8 cellular contexts compared by ENCODE assay signal in the genomic region with DNA sequence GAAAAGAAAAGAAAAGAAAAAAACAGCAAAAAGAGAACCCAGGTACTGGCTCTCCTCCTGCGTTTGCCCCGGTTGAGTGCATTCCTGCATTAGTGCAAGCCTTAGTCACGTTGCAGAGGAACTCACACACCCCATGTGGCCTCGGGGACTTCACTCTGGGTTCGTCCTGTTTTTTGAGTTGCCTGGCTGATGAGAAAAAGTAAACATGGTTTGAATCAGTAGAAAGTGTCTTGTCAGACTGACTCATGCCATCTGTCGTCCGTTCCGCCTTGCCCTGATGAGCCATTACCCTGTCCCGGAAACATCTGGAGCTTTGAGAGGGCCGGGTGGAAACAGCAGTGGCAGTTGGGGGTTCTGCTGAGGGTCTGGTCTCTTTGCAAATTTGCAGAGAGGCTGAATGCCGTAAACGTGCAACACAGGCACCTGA. TPM values are rescaled to one million over a fixed set of nuclear protein-coding genes. Genes with fewer than 3 reads are reported as not detected.
DNase-seq lines count a peak whose midpoint lies in the region; ATAC-seq, FAIRE-seq and TF ChIP-seq lines count a peak whose summit lies in the region.

No MANE protein-coding gene starts in this region.

- no peaks in the 10 kb centered on the region for H3K36me3 ChIP-seq in Karpas-422 (ENCODE audit: insufficient read depth, low read length)
- H3K36me3 ChIP-seq in left ventricle myocardium inferior: peaks cover 11% of the 10 kb centered on the region
- no peaks in the 10 kb centered on the region for H3K36me3 ChIP-seq in small intestine (ENCODE audit: control insufficient read depth in 2 of 2, insufficient read depth in 2 of 2, low read length in 2 of 2)

- peak overlapping the region; percentile 67; the same call in 1 of the 2 replicates for H2AFZ ChIP-seq in Karpas-422 (ENCODE audit: low read length)

- H3K4me3 ChIP-seq in Karpas-422 (ENCODE audit: low read length) (peak overlapping the region; percentile 40), left ventricle myocardium inferior (peak overlapping the region; percentile 8), small intestine (ENCODE audit: low read depth in 1 of 2, low read length in 2 of 2) (no peak overlapping the region)

- intact Hi-C loops in left ventricle myocardium inferior (cut with micrococcal nuclease): no loop called here

- H3K79me2 ChIP-seq in Karpas-422 (ENCODE audit: low read length): no peaks in the 10 kb centered on the region

- WGBS in small intestine, 3 donors: 20 to 37% (median 29%) methylated on average over 12 of the region's 12 CpGs

- FAIRE-seq in small intestine (lab: Jason Lieb, UNC): no peak

- H3K9ac ChIP-seq in Karpas-422 (ENCODE audit: low read length): peak overlapping the region; percentile 54

- ATAC-seq in GM21786 (IDR thresholded peaks at IDR 0.05; ENCODE audit: unreplicated experiment): peak; percentile 91

- H3K4me1 ChIP-seq in Karpas-422 (ENCODE audit: low read length) (peaks cover 42% of the 10 kb centered on the region), left ventricle myocardium inferior (peaks cover 93% of the 10 kb centered on the region), small intestine (ENCODE audit: control insufficient read depth in 2 of 2, insufficient read depth in 1 of 2, low read depth in 1 of 2, low read length in 1 of 2) (peaks cover 5 to 18% of the 10 kb centered on the region in 2 donors)

- H3K9me3 ChIP-seq in Karpas-422 (ENCODE audit: low read length) (no peaks in the 10 kb centered on the region), left ventricle myocardium inferior (replicated peaks) (no peaks in the 10 kb centered on the region), small intestine (ENCODE audit: control insufficient read depth, low read depth) (no peaks in the 10 kb centered on the region)

- H3K9me2 ChIP-seq in Karpas-422 (replicated peaks; ENCODE audit: insufficient read depth, low read length): no peaks in the 10 kb centered on the region

- DNase-seq in Daoy (ENCODE audit: low read depth) (peak; percentile 85), Karpas-422 (peak; percentile 81), left ventricle myocardium inferior (peak; percentile 42), small intestine (peak; percentile 55), NCI-H774 (lab: John Stamatoyannopoulos, UW) (no peak), NCI-H82 (lab: John Stamatoyannopoulos, UW) (no peak)
- peak; percentile 84 for DNase-seq in activated effector memory CD4-positive, alpha-beta T cell treated with anti-CD3 and anti-CD28 coated beads, Interleukin-2, amount 50 U/mL, for 16 hours

- H3K27ac ChIP-seq in Karpas-422 (ENCODE audit: low read length) (peak overlapping the region; percentile 87), left ventricle myocardium inferior (replicated peaks) (peak overlapping the region; percentile 91), small intestine (ENCODE audit: low read depth in 1 of 2, low read length in 1 of 2) (peak overlapping the region in 1 of 2 donors; percentile 58)

- peak overlapping the region; percentile 63 for H3K4me2 ChIP-seq in Karpas-422 (ENCODE audit: low read depth, low read length, poor library complexity, severe bottlenecking)

- no peaks in the 10 kb centered on the region for H4K20me1 ChIP-seq in Karpas-422 (ENCODE audit: insufficient read depth, low read depth, low read length)

- TF ChIP-seq CTCF in left ventricle myocardium inferior (IDR thresholded peaks at IDR 0.05; ENCODE audit: borderline replicate concordance): no peak

- H3K27me3 ChIP-seq in Karpas-422 (ENCODE audit: low read length) (no peaks in the 10 kb centered on the region), left ventricle myocardium inferior (ENCODE audit: low read depth) (no peaks in the 10 kb centered on the region), small intestine (ENCODE audit: control insufficient read depth in 2 of 2, insufficient read depth in 2 of 2, low read length in 2 of 2) (no peaks in the 10 kb centered on the region)

RNA-seq across cellular contexts. Expression of a gene that starts 16.3 kb away (rescaled TPM):
- total RNA-seq in Daoy (2014; rRNA removed; shearing (Covaris generic)): 74.0 and 88.6 TPM in 2 replicates
- 24.9 and 51.3 TPM in 2 replicates for total RNA-seq in Karpas-422 (2014; rRNA removed; shearing (Covaris generic); ENCODE audit: low replicate concordance)
- total RNA-seq in left ventricle myocardium inferior: 306 TPM
- 100 to 1,000 TPM; 101 to 307 (median 174) TPM for polyA plus RNA-seq in small intestine

RNA-seq across cellular contexts. Expression of a gene that starts 44.5 kb away (rescaled TPM):
- total RNA-seq in Daoy (2014; rRNA removed; shearing (Covaris generic)): not detected in 2 replicates
- not detected in 2 replicates for total RNA-seq in Karpas-422 (2014; rRNA removed; shearing (Covaris generic); ENCODE audit: low replicate concordance)
- 0.63 TPM for total RNA-seq in left ventricle myocardium inferior
- under 1 TPM in 1 of 3 donors, not detected in 2; 0.13 TPM for polyA plus RNA-seq in small intestine

Comparison
In these comparisons a context has a peak if more than half of its experiments do, and no peak if none do; other contexts are left out.
1. DNase-seq: peak in Daoy (single experiment), Karpas-422 (single experiment), activated effector memory CD4-positive, alpha-beta T cell treated with anti-CD3 and anti-CD28 coated beads, Interleukin-2, amount 50 U/mL, for 16 hours (single experiment), left ventricle myocardium inferior (single experiment) and small intestine (single experiment); none in NCI-H774 (single experiment) and NCI-H82 (single experiment).
2. H3K4me3 ChIP-seq: peak in Karpas-422 (single experiment) and left ventricle myocardium inferior (single experiment); none in small intestine (0 of 2).